ENCODE assay signal across 8 cellular contexts in the genomic region with DNA sequence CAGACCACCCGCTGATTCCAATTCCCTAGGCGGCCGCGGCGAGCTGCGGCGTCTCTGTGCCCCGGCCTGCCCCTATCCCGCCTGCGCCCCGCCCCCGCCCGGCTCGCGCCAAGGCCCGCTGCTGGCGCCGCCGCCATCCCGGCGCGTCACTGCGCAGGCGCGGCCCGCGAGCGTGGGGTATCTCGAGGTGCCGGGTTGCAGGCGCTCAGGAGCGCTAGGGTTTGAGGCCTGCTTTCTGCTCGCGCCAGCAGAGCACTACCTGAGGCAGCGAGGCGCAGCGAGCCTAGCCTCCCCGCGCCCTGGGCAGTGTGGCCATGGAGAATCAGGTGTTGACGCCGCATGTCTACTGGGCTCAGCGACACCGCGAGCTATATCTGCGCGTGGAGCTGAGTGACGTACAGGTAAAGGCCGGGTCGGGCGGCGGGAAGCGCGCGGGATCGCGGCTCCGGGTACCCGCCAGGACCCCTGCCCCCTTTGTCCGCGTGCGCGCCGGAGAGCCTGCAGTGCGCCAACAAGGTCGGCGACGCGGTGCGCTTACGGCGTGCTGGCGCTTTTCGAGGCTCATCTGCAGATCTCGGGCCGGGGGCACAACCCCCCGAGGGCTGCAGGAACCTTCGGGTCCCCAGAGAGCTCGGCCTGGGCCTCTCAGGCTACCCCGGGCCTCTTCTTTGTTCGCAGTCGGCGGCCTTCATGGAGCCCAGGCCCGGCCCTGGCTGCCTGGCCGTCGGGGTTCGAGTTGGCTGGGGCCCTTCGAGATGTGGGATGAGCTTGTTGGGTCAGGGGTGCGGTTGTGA. TPM values are rescaled to one million over a fixed set of nuclear protein-coding genes. Genes with fewer than 3 reads are reported as not detected.
A peak's percentile ranks its signal among the peaks of the same experiment; 100 is the strongest.
DNase-seq lines count a peak whose midpoint lies in the region; ATAC-seq, FAIRE-seq and TF ChIP-seq lines count a peak whose summit lies in the region.

A gene with protein sequence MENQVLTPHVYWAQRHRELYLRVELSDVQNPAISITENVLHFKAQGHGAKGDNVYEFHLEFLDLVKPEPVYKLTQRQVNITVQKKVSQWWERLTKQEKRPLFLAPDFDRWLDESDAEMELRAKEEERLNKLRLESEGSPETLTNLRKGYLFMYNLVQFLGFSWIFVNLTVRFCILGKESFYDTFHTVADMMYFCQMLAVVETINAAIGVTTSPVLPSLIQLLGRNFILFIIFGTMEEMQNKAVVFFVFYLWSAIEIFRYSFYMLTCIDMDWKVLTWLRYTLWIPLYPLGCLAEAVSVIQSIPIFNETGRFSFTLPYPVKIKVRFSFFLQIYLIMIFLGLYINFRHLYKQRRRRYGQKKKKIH (plus strand): TSS at position 146 of the 794 bp plus-strand sequence. CDS start 169 bp downstream, at position 315.

- no peaks in the 10 kb centered on the region for H3K36me3 ChIP-seq in uterus

- TF ChIP-seq POLR2A in GM12892 (IDR thresholded peaks at IDR 0.05; ENCODE audit: low read depth, low read length), result peak; percentile 80; the same call in 1 of the 2 replicates
- TF ChIP-seq POLR2A in uterus (IDR thresholded peaks at IDR 0.05), result peak; percentile 31 to 60

- peak; percentile 90 for FAIRE-seq in GM12892 (lab: Jason Lieb, UNC)

- peak within 1 kb of the TSS; percentile 68 for H3K27ac ChIP-seq in angular gyrus (ENCODE audit: low read depth, low read length)
- H3K27ac ChIP-seq in right cardiac atrium (ENCODE audit: low read length), result no peak within 1 kb of the TSS
- peak within 1 kb of the TSS; percentile 70 for H3K27ac ChIP-seq in uterus

- H3K4me3 ChIP-seq in right cardiac atrium (ENCODE audit: low read length), result peak within 1 kb of the TSS; percentile 53
- H3K4me3 ChIP-seq in uterus, result peak within 1 kb of the TSS; percentile 69 to 73

- TF ChIP-seq CTCF in uterus (IDR thresholded peaks at IDR 0.05), result peak in 1 of 4 experiments; percentile 21

- under 1% methylated on average over 88 of the region's 88 CpGs for WGBS in right cardiac atrium

- intact Hi-C loops in T-helper 2 cell treated with Interferon-gamma antibody and Interleukin-4, amounts not matched to agents 100 ng/mL and 5 ng/mL, for 36 hours (cut with micrococcal nuclease), result loop anchor here (1.0 to 10.0 kb wide), 4 partner anchors 13 to 854 kb away; a partner anchor contains a TSS
- intact Hi-C loops in right cardiac atrium (cut with DNase I) (no loop called here), uterus (cut with DNase I; ENCODE audit: low total_unique reads) (no loop called here)

- no peaks in the 10 kb centered on the region for H3K27me3 ChIP-seq in right cardiac atrium (ENCODE audit: control insufficient read depth, insufficient read depth)
- H3K27me3 ChIP-seq in uterus, result no peaks in the 10 kb centered on the region

- H3K9me3 ChIP-seq in right cardiac atrium (ENCODE audit: control insufficient read depth, low read length) (no peaks in the 10 kb centered on the region), uterus (no peaks in the 10 kb centered on the region)

- H3K4me1 ChIP-seq in right cardiac atrium (ENCODE audit: control insufficient read depth, insufficient read depth, low read length) (no peaks in the 10 kb centered on the region), uterus (no peaks in the 10 kb centered on the region)

- peak; percentile 97 for DNase-seq in GM12892 (ENCODE audit: insufficient read length)
- DNase-seq in NCI-H187 (lab: John Stamatoyannopoulos, UW), result peak; percentile 24 to 59
- peak; percentile 90 to 97 (median 96) for DNase-seq in right cardiac atrium
- peak; percentile 89 for DNase-seq in putamen (ENCODE audit: low spot score)
- DNase-seq in uterus, result peak; percentile 81 to 86

- ATAC-seq in HG02798 (IDR thresholded peaks at IDR 0.05; ENCODE audit: poor library complexity, unreplicated experiment), result peak; percentile 93
- ATAC-seq in right cardiac atrium, result peak; percentile 98

RNA-seq across cellular contexts. Expression of the gene that starts here (rescaled TPM):
- polyA plus RNA-seq in GM12892 (2012; ENCODE audit: missing spikeins), result 32.2 TPM
- 35.6 and 36.8 TPM in 2 replicates for total RNA-seq in T-helper 2 cell treated with Interferon-gamma antibody and Interleukin-4, amounts not matched to agents 100 ng/mL and 5 ng/mL, for 36 hours
- total RNA-seq in right cardiac atrium (10 to 100 TPM; 11.7 to 16.7 (median 15.0) TPM), uterus (100 to 1,000 TPM in 1 of 4 donors, 10 to 100 TPM in 3; 20.2 to 144 (median 34.6) TPM)
- polyA plus RNA-seq in right cardiac atrium, result 9.8 TPM

Comparison
In these comparisons a context has a peak if more than half of its experiments do, and no peak if none do; other contexts are left out.
1. DNase-seq: peak in every context shown above with its lines; median percentile 97 in GM12892; 96 in right cardiac atrium; 89 in putamen; 84 in uterus; 42 in NCI-H187.